In the genomic region with DNA sequence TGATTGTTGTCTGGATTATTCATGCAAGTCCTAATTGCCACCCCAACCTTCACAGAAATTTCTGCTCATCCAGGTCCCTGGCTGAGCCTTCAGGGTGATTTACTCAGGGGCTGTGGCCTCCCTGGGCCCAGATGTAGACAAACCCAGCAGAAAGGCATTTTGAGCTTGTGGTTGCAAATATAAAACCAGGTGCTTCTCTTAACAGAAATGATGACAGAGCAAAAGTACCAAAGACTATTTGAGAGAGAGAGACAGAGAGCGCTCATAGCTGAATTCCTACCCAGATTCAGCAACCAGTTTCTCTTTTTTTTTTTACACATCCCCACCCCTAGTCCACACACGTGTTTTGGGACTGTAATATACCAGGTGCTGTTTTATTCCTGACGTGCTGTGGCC, we compare ENCODE assay signal across 11 cellular contexts.
"Had no signal": no experiment of that assay in that cellular context is flagged by ENCODE, and none has a peak within 500 bp of the region (broad histone marks: within the 10 kb centered on the region; RNA-seq: fewer than 3 reads in every experiment).

No MANE protein-coding gene starts in this region.

- ATAC-seq: natural killer cell treated with Interleukin-12 subunit alpha and Interleukin-12 subunit beta and Interleukin-15 and Interleukin-18, amount 100 ng/mL, for 72 hours had no signal

- H3K27ac ChIP-seq: brain microvascular endothelial cell, foreskin keratinocyte, left ventricle myocardium inferior, tibial artery, uterus had no signal

- H3K4me1 ChIP-seq: foreskin keratinocyte had no signal

- H3K4me3 ChIP-seq: uterus had no signal

- DNase-seq: activated CD4-positive, alpha-beta T cell treated with anti-CD3 and anti-CD28 coated beads, Interleukin-2, amount 10 ng/mL, durations not matched to agents 7 days and 5 days; cortex of kidney; effector memory CD4-positive, alpha-beta T cell; stimulated activated CD4-positive, alpha-beta T cell treated with anti-CD3 and anti-CD28 coated beads, Interleukin-4, amount 100 ng/mL, for 24 hours; stimulated activated naive CD4-positive, alpha-beta T cell had no signal

- H3K27me3 ChIP-seq: uterus had no signal

- H3K36me3 ChIP-seq: brain microvascular endothelial cell, left ventricle myocardium inferior, tibial artery, uterus had no signal

- H3K9me3 ChIP-seq: left ventricle myocardium inferior, tibial artery, uterus had no signal
